ENCODE assay signal across 1 cellular context in genomic region chr14:52740751-52741150, GRCh38.
TF ChIP-seq lines count a peak whose summit lies in the region.

No MANE protein-coding gene starts in this region.

TF ChIP-seq in GM12891, 5 proteins besides CTCF, POLR2A, EP300 and RAD21:
- TF ChIP-seq POU2F2 (IDR thresholded peaks at IDR 0.05; ENCODE audit: low read depth, low read length) (no peak), PAX5 (IDR thresholded peaks at IDR 0.05; ENCODE audit: insufficient read depth, low read length, severe bottlenecking) (no peak), SPI1 (IDR thresholded peaks at IDR 0.05; ENCODE audit: low read depth, low read length) (no peak), POLR2AphosphoS5 (IDR thresholded peaks at IDR 0.05; ENCODE audit: low read depth, low read length) (no peak), TAF1 (IDR thresholded peaks at IDR 0.05; ENCODE audit: low read depth, low read length) (no peak)
TF ChIP-seq in GM12891: peak in this region for 0.
